ENCODE assay signal across 25 cellular contexts in genomic region chr2:236740506-236740905, GRCh38.
"Had no signal": no experiment of that assay in that cellular context is flagged by ENCODE, and none has a peak within 500 bp of the region (broad histone marks: within the 10 kb centered on the region; RNA-seq: fewer than 3 reads in every experiment).

No MANE protein-coding gene starts in this region.

- H3K9me3 ChIP-seq: ascending aorta, SJCRH30 had no signal

- H3K27ac ChIP-seq: ascending aorta, cardiac muscle cell, SJCRH30, SK-N-MC had no signal

- H3K36me3 ChIP-seq: ascending aorta, cardiac muscle cell, SJCRH30 had no signal

- H3K27me3 ChIP-seq: ascending aorta, cardiac muscle cell, SJCRH30 had no signal

- H3K4me3 ChIP-seq: ascending aorta, cardiac muscle cell, SJCRH30, SK-N-MC had no signal

- ATAC-seq: activated CD4-positive, alpha-beta T cell treated with anti-CD3 and anti-CD28 coated beads for 36 hours; activated CD4-positive, CD25-positive, alpha-beta regulatory T cell treated with anti-CD3 and anti-CD28 coated beads, Interleukin-2, amount 50 U/mL, for 24 hours; Panc1 had no signal

- DNase-seq: activated CD4-positive, alpha-beta memory T cell treated with anti-CD3 and anti-CD28 coated beads, Interleukin-2, amount 10 ng/mL, durations not matched to agents 7 days and 5 days; activated CD4-positive, alpha-beta T cell treated with anti-CD3 and anti-CD28 coated beads for 36 hours; activated CD8-positive, alpha-beta memory T cell treated with anti-CD3 and anti-CD28 coated beads for 24 hours; activated gamma-delta T cell; activated naive CD4-positive, alpha-beta T cell treated with Interleukin-2 at 50 U/mL for 16 hours; activated naive CD8-positive, alpha-beta T cell treated with anti-CD3 and anti-CD28 coated beads, Interleukin-2, amount 10 ng/mL, durations not matched to agents 7 days and 5 days; activated T-cell treated with anti-CD3 and anti-CD28 coated beads, Interleukin-2, amount 50 U/mL, for 24 hours; amygdala; Karpas-422; KBM-7; NCI-H1105; NCI-H1417 treated with DMSO at 0.1 percent for 48 hours; NCI-H1694 treated with DMSO at 0.1 percent for 48 hours; NCI-H2081; NCI-H345; NCI-H524 treated with DMSO at 0.1 percent for 48 hours; SHP77; SJCRH30; T1000 had no signal

- FAIRE-seq: TTC549 had no signal
